Comparison of ENCODE assay signal across 8 cellular contexts in the genomic region with DNA sequence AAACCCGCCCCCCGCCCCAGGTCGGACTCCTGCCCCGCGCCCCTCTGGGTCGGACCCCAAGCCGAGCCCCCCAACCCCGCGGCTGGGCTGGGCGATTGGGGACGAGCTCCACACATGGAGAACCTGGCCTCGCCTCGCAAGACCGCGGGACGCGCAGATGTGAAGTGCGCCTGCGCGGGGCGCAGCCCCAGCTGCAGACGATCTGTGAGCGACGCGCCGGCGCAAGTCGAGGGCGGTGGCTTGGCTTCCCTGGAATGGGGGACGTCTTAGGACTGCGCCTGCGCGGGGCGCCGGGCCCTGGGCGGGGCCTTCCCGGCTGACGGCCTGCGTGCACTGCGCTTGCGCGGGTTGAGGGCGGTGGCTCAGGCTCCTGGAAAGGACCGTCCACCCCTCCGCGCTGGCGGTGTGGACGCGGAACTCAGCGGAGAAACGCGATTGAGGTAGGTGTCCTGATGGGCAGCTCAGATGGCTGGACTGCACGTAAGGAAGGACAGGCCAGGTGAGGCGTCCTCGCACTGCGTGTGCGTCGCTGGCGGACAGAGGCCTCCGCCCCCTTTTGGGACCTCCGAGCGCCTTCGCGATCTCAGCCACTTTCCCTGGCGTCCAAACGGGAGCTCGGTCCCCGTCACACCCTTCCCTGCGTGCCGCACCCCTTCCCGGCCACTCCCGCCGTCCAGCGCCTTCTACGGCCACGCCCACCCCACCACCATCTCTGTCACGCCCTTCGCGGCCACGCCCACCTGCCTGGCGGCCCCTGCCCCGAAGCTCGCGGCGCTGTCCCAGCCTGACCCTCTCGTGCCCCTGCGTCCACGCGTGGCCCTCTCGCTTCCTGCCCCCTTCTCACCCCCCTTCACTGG. TPM values are rescaled to one million over a fixed set of nuclear protein-coding genes. Genes with fewer than 3 reads are reported as not detected.
A peak's percentile ranks its signal among the peaks of the same experiment; 100 is the strongest.
DNase-seq lines count a peak whose midpoint lies in the region; ATAC-seq and TF ChIP-seq lines count a peak whose summit lies in the region.

A gene (plus strand): TSS at position 351 of the 857 bp plus-strand sequence. CDS start 1,278 bp downstream, outside the sequence.

- H3K9me3 ChIP-seq in Caco-2: no peaks in the 10 kb centered on the region

- no peaks in the 10 kb centered on the region for H3K27me3 ChIP-seq in Caco-2 (replicated peaks; ENCODE audit: control insufficient read depth, insufficient read depth, low read length)

- no peak for TF ChIP-seq CTCF in Caco-2 (IDR thresholded peaks at IDR 0.05; ENCODE audit: insufficient read depth in 1 of 2, low read depth in 1 of 2, low read length in 1 of 2, severe bottlenecking in 1 of 2, unreplicated experiment in 1 of 2)

- H3K36me3 ChIP-seq in Caco-2 (ENCODE audit: control insufficient read depth, insufficient read depth, low read length): no peaks in the 10 kb centered on the region; the same call in 1 of the 2 replicates

- no TSS peak for BruUV-seq in Caco-2 (replicated peaks; lab: Mats Ljungman, UMichigan)

- POLR2A ChIA-PET in Caco-2 (lab: Charles Lee): interaction anchor here (0.7 to 1.2 kb wide), 5 partner anchors 8 to 527 kb away, joined by 3 to 7 read pairs (median 4); no protein-coding TSS in a partner anchor

- peak within 1 kb of the TSS; percentile 64 for H3K4me3 ChIP-seq in Caco-2 (ENCODE audit: low read depth, low read length)

- H3K4me1 ChIP-seq in Caco-2: 0 out of 2 replicates have a peak, but pooled peaks cover 5% of the 10 kb centered on the region

- H3K9me3 Mint-ChIP-seq in Caco-2 (ENCODE audit: unreplicated experiment): no peaks in the 10 kb centered on the region
- no peaks in the 10 kb centered on the region for H3K9me3 Mint-ChIP-seq in effector memory CD8-positive, alpha-beta T cell
- H3K9me3 Mint-ChIP-seq in memory B cell: no peaks in the 10 kb centered on the region

- intact Hi-C loops in Caco-2 (cut with micrococcal nuclease; ENCODE audit: unreplicated experiment): no loop called here

- peaks cover 2% of the 10 kb centered on the region for H3K27me3 Mint-ChIP-seq in Caco-2 (ENCODE audit: insufficient read depth, unreplicated experiment)
- peaks cover 0 to 4% of the 10 kb centered on the region in 2 donors for H3K27me3 Mint-ChIP-seq in effector memory CD8-positive, alpha-beta T cell
- H3K27me3 Mint-ChIP-seq in memory B cell: peaks cover 8% of the 10 kb centered on the region

- H3K27ac Mint-ChIP-seq in Caco-2 (ENCODE audit: unreplicated experiment) (peak within 1 kb of the TSS; percentile 94), memory B cell (peak within 1 kb of the TSS; percentile 93)
- peak within 1 kb of the TSS; percentile 94 to 98 for H3K27ac Mint-ChIP-seq in effector memory CD8-positive, alpha-beta T cell

- H3K36me3 Mint-ChIP-seq in Caco-2 (ENCODE audit: insufficient read depth, unreplicated experiment): peaks cover 36% of the 10 kb centered on the region
- peaks cover 43% of the 10 kb centered on the region for H3K36me3 Mint-ChIP-seq in effector memory CD8-positive, alpha-beta T cell (ENCODE audit: insufficient read depth)
- peaks cover 8% of the 10 kb centered on the region for H3K36me3 Mint-ChIP-seq in memory B cell

- DNase-seq in Caco-2 (peak; percentile 97 to 98), HUDEP-2 (lab: John Stamatoyannopoulos, UW; ENCODE audit: unreplicated experiment in 76 of 76) (peak; percentile 59 to 100 (median 98)), NOMO-1 treated with dmso at 0.1 percent for 144 hours (lab: John Stamatoyannopoulos, UW; ENCODE audit: unreplicated experiment) (peak; percentile 97), memory B cell (ENCODE audit: low spot score in 2 of 2) (peak; percentile 98 to 99)
- peak; percentile 93 to 98 (median 95) for DNase-seq in activated CD8-positive, alpha-beta memory T cell treated with anti-CD3 and anti-CD28 coated beads for 48 hours (ENCODE audit: low read depth in 2 of 3, low spot score in 2 of 3)
- DNase-seq in effector memory CD8-positive, alpha-beta T cell: peak; percentile 96 to 97 (median 97)
- DNase-seq in stimulated activated CD8-positive, alpha-beta memory T cell treated with anti-CD3 and anti-CD28 coated beads, Interleukin-12 subunit alpha, Interleukin-12 subunit beta, amount 100 ng/mL, for 1 hour (ENCODE audit: low read depth): peak; percentile 97

- ATAC-seq in GM21381 (IDR thresholded peaks at IDR 0.05; ENCODE audit: unreplicated experiment): peak; percentile 80
- peak; percentile 84 for ATAC-seq in effector memory CD8-positive, alpha-beta T cell (replicated peaks)
- peak; percentile 89 for ATAC-seq in memory B cell (ENCODE audit: low read depth)

- CTCF ChIA-PET in Caco-2 (lab: Charles Lee): interaction anchor here (0.6 to 1.6 kb wide), 3 partner anchors 155 to 1538 kb away, joined by 4 to 6 read pairs (median 4); no protein-coding TSS in a partner anchor

- peaks cover 14% of the 10 kb centered on the region for H3K4me1 Mint-ChIP-seq in Caco-2 (ENCODE audit: low read depth, unreplicated experiment)
- peaks cover 34 to 47% of the 10 kb centered on the region in 2 donors for H3K4me1 Mint-ChIP-seq in effector memory CD8-positive, alpha-beta T cell (ENCODE audit: low read depth in 2 of 2)
- H3K4me1 Mint-ChIP-seq in memory B cell: peaks cover 31% of the 10 kb centered on the region

- H3K4me3 Mint-ChIP-seq in Caco-2 (ENCODE audit: unreplicated experiment) (peak within 1 kb of the TSS; percentile 99), memory B cell (peak within 1 kb of the TSS; percentile 92)
- peak within 1 kb of the TSS; percentile 98 to 100 for H3K4me3 Mint-ChIP-seq in effector memory CD8-positive, alpha-beta T cell

RNA-seq across cellular contexts. Expression of the gene that starts here (rescaled TPM):
- total RNA-seq in Caco-2 (2022): 56.2 and 60.6 TPM in 2 replicates

Comparison
In these comparisons a context has a peak if more than half of its experiments do, and no peak if none do; other contexts are left out.
1. Peak in every context shown above with its lines: DNase-seq, ATAC-seq and H3K4me3 ChIP-seq.